Comparison of ENCODE assay signal across 24 cellular contexts in genomic region chr7:17815318-17815717, GRCh38.
"Had no signal": no experiment of that assay in that cellular context is flagged by ENCODE, and none has a peak within 500 bp of the region (broad histone marks: within the 10 kb centered on the region; RNA-seq: fewer than 3 reads in every experiment).

No MANE protein-coding gene starts in this region.

- DNase-seq: activated CD4-positive, alpha-beta T cell treated with anti-CD3 and anti-CD28 coated beads for 48 hours; activated CD4-positive, alpha-beta T cell treated with anti-CD3 and anti-CD28 coated beads, Interleukin-2, amount 50 U/mL, for 48 hours; activated CD8-positive, alpha-beta memory T cell treated with anti-CD3 and anti-CD28 coated beads for 24 hours; activated effector memory CD4-positive, alpha-beta T cell treated with Interleukin-2 at 50 U/mL for 16 hours; activated naive CD4-positive, alpha-beta T cell treated with Interleukin-2 at 50 U/mL for 16 hours; activated naive CD8-positive, alpha-beta T cell treated with anti-CD3 and anti-CD28 coated beads, Interleukin-2, amount 10 ng/mL, durations not matched to agents 7 days and 5 days; foreskin melanocyte; left ventricle myocardium inferior; pancreas; psoas muscle; stimulated activated CD4-positive, alpha-beta T cell treated with anti-CD3 and anti-CD28 coated beads, Interleukin-15, amount 100 ng/mL, for 24 hours; stimulated activated CD4-positive, alpha-beta T cell treated with anti-CD3 and anti-CD28 coated beads, Interleukin-2, amount 100 ng/mL, for 24 hours; stimulated activated naive B cell treated with anti-CD40 and anti-IgM and Interleukin-4, amounts not matched to agents 10 μg/mL and 1 μg/mL and 100 μg/mL, for 72 hours; stomach; T-helper 9 cell; thyroid gland; upper lobe of right lung had no signal

- H3K4me1 ChIP-seq: ascending aorta, esophagus muscularis mucosa, left ventricle myocardium inferior, psoas muscle, stomach, thyroid gland, upper lobe of right lung had no signal

- ATAC-seq: activated CD4-positive, CD25-positive, alpha-beta regulatory T cell treated with anti-CD3 and anti-CD28 coated beads, Interleukin-2, amount 50 U/mL, for 24 hours; pancreas; psoas muscle; stimulated activated naive B cell treated with anti-CD40 and anti-IgM and Interleukin-4, amounts not matched to agents 10 μg/mL and 1 μg/mL and 100 μg/mL, for 72 hours; upper lobe of right lung had no signal

- H3K4me3 ChIP-seq: ascending aorta, esophagus muscularis mucosa, left ventricle myocardium inferior, pancreas, psoas muscle, stomach, thyroid gland, upper lobe of right lung had no signal

- FAIRE-seq: endothelial cell of umbilical vein had no signal

- H3K27me3 ChIP-seq: ascending aorta, esophagus muscularis mucosa, pancreas, stomach, thyroid gland, upper lobe of right lung had no signal

- H3K27ac Mint-ChIP-seq: activated naive CD8-positive, alpha-beta T cell treated with anti-CD3 and anti-CD28 coated beads, Interleukin-2, amount 10 ng/mL, durations not matched to agents 7 days and 5 days; brain; stimulated activated naive B cell treated with anti-CD40 and anti-IgM and Interleukin-4, amounts not matched to agents 10 μg/mL and 1 μg/mL and 100 μg/mL, for 72 hours; T-helper 1 cell treated with Interleukin-12 subunit alpha and Interleukin-12 subunit beta and Interleukin-4 antibody, amounts not matched to agents 30 μg/mL and 1 μg/mL, for 36 hours had no signal

- H3K36me3 ChIP-seq: pancreas had no signal

- H3K4me3 Mint-ChIP-seq: activated naive CD8-positive, alpha-beta T cell treated with anti-CD3 and anti-CD28 coated beads, Interleukin-2, amount 10 ng/mL, durations not matched to agents 7 days and 5 days; brain; stimulated activated naive B cell treated with anti-CD40 and anti-IgM and Interleukin-4, amounts not matched to agents 10 μg/mL and 1 μg/mL and 100 μg/mL, for 72 hours; T-helper 1 cell treated with Interleukin-12 subunit alpha and Interleukin-12 subunit beta and Interleukin-4 antibody, amounts not matched to agents 30 μg/mL and 1 μg/mL, for 36 hours had no signal

- H3K27me3 Mint-ChIP-seq: activated naive CD8-positive, alpha-beta T cell treated with anti-CD3 and anti-CD28 coated beads, Interleukin-2, amount 10 ng/mL, durations not matched to agents 7 days and 5 days; brain; stimulated activated naive B cell treated with anti-CD40 and anti-IgM and Interleukin-4, amounts not matched to agents 10 μg/mL and 1 μg/mL and 100 μg/mL, for 72 hours had no signal

- H3K4me1 Mint-ChIP-seq: activated naive CD8-positive, alpha-beta T cell treated with anti-CD3 and anti-CD28 coated beads, Interleukin-2, amount 10 ng/mL, durations not matched to agents 7 days and 5 days; brain; stimulated activated naive B cell treated with anti-CD40 and anti-IgM and Interleukin-4, amounts not matched to agents 10 μg/mL and 1 μg/mL and 100 μg/mL, for 72 hours had no signal

- H3K27ac ChIP-seq: ascending aorta, esophagus muscularis mucosa, left ventricle myocardium inferior, pancreas, psoas muscle, stomach, thyroid gland, upper lobe of right lung, VCaP had no signal

- H3K9me3 ChIP-seq: pancreas, thyroid gland, upper lobe of right lung had no signal
